9 cellular contexts compared by ENCODE assay signal in the genomic region with DNA sequence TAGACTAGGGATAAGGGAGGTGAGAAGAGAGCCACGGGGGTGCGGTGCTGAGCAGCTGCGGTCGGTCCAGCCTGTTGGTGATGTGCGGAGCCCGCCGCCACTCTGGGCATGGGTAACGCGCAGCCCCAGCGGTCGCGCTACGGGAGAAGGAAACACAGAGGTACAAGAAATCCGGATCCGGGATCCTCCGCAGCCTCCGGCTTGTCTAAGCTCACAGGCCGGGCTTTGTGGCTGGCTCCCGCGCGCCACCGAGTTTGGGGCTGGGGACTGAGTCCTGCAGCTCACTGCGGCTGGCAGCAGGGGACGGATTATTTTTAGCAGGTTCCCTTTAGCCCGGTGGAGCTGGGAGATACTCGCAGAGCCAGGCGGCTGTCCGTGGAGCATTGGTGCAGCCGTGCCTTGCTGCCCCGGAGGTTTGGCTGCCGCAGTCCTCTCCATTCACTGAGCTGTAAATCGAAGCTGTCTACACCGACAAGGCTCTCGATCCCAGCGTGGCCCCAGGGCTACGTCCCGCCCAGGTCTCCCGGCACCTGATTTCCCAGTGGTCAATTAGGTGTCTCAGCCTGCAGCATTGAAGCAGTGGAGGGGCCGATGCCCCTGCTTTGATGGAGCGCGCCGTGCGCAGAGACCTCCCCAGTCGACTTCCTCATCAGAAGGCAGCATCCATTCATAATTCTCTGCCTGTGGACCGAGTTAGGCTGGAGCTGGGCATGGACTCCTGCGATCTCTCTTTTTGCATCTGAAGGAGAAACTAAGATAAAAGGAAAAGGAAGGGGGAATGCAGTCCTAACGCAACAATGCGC.
DNase-seq lines count a peak whose midpoint lies in the region; TF ChIP-seq lines count a peak whose summit lies in the region.
"Had no signal": no experiment of that assay in that cellular context is flagged by ENCODE, and none has a peak within 500 bp of the region (broad histone marks: within the 10 kb centered on the region; RNA-seq: fewer than 3 reads in every experiment).

No MANE protein-coding gene starts in this region.

- no peak overlapping the region for H2BK5ac ChIP-seq in mesenchymal stem cell (ENCODE audit: low read depth, low read length, poor library complexity, severe bottlenecking)

- peak overlapping the region; percentile 79 for H3K4me2 ChIP-seq in mesenchymal stem cell (ENCODE audit: low read length, poor library complexity, severe bottlenecking)

- H3K9me3 ChIP-seq in mesenchymal stem cell (ENCODE audit: control insufficient read depth, low read length) (no peaks in the 10 kb centered on the region), tibial artery (no peaks in the 10 kb centered on the region)

- WGBS in mesenchymal stem cell, result 2% methylated on average over 36 of the region's 48 CpGs

- TF ChIP-seq CTCF in coronary artery (IDR thresholded peaks at IDR 0.05) (no peak), tibial artery (IDR thresholded peaks at IDR 0.05) (no peak)

- H3K79me1 ChIP-seq in mesenchymal stem cell (replicated peaks; ENCODE audit: low read length, poor library complexity, severe bottlenecking), result peaks cover 9% of the 10 kb centered on the region

- peak overlapping the region in 1 of 2 donors; percentile 56 for H3K27ac ChIP-seq in coronary artery
- H3K27ac ChIP-seq in mesenchymal stem cell (ENCODE audit: low read length, poor library complexity, severe bottlenecking), result peak overlapping the region; percentile 26
- no peak overlapping the region for H3K27ac ChIP-seq in tibial artery

- no peak overlapping the region for H2BK12ac ChIP-seq in mesenchymal stem cell (ENCODE audit: low read length in 2 of 2)

- H4K91ac ChIP-seq in mesenchymal stem cell (ENCODE audit: low read length), result no peak overlapping the region

- no peak overlapping the region for H3K23ac ChIP-seq in mesenchymal stem cell (ENCODE audit: low read length in 2 of 2)

- no peak overlapping the region for H2AK5ac ChIP-seq in mesenchymal stem cell (ENCODE audit: low read length, severe bottlenecking)

- H2BK15ac ChIP-seq in mesenchymal stem cell (ENCODE audit: low read depth, poor library complexity, severe bottlenecking), result no peak overlapping the region

- H2AFZ ChIP-seq in mesenchymal stem cell (ENCODE audit: low read depth, low read length), result no peak overlapping the region

- H3K4me1 ChIP-seq in mesenchymal stem cell (ENCODE audit: control insufficient read depth, insufficient read depth, low read depth, low read length), result peaks cover 23% of the 10 kb centered on the region
- H3K4me1 ChIP-seq in tibial artery, result peaks cover 0 to 26% (median 6%) of the 10 kb centered on the region in 4 donors

- peak overlapping the region; percentile 68 for H3K4me3 ChIP-seq in coronary artery
- H3K4me3 ChIP-seq in mesenchymal stem cell (ENCODE audit: insufficient read depth in 1 of 2, low read depth in 1 of 2, low read length in 2 of 2), result peak overlapping the region; percentile 47 to 70
- H3K4me3 ChIP-seq in tibial artery, result peak overlapping the region; percentile 43 to 53

- no peak overlapping the region for H3K18ac ChIP-seq in mesenchymal stem cell (ENCODE audit: low read depth in 1 of 2, low read length in 2 of 2)

- peak; percentile 65 for DNase-seq in activated CD8-positive, alpha-beta memory T cell treated with anti-CD3 and anti-CD28 coated beads for 24 hours
- DNase-seq in activated CD8-positive, alpha-beta memory T cell treated with anti-CD3 and anti-CD28 coated beads, Interleukin-2, amount 50 U/mL, for 4 hours, result no peak
- DNase-seq in coronary artery (ENCODE audit: low spot score), result no peak
- DNase-seq in mesenchymal stem cell, result no peak
- DNase-seq in tibial artery, result no peak
- DNase-seq in NK-92 treated with Interleukin-12 subunit alpha and Interleukin-12 subunit beta, amount 100 ng/mL, for 24 hours (lab: John Stamatoyannopoulos, UW), result no peak
- no peak for DNase-seq in NAMALWA (ENCODE audit: low spot score)
- DNase-seq in EL, result no peak
- DNase-seq: MM.1S had no signal

- H4K8ac ChIP-seq in mesenchymal stem cell (ENCODE audit: low read length), result no peak overlapping the region

- no peak overlapping the region for H3K14ac ChIP-seq in mesenchymal stem cell (ENCODE audit: low read length in 2 of 2)

- no peaks in the 10 kb centered on the region for H3K36me3 ChIP-seq in mesenchymal stem cell (ENCODE audit: control insufficient read depth in 1 of 2, insufficient read depth in 2 of 2, low read depth in 1 of 2, low read length in 2 of 2)
- H3K36me3 ChIP-seq in tibial artery, result no peaks in the 10 kb centered on the region

- no peak overlapping the region for H2BK120ac ChIP-seq in mesenchymal stem cell (ENCODE audit: low read depth, low read length)

- intact Hi-C loops in tibial artery (cut with DNase I; ENCODE audit: low total_unique reads), result no loop called here

- H3K27me3 ChIP-seq in mesenchymal stem cell (ENCODE audit: control insufficient read depth in 1 of 2, insufficient read depth in 1 of 2, low read length in 2 of 2), result peaks cover 0 to 26% of the 10 kb centered on the region in 2 experiments
- H3K27me3 ChIP-seq in tibial artery, result no peaks in the 10 kb centered on the region

- H3K4ac ChIP-seq in mesenchymal stem cell (ENCODE audit: low read depth in 1 of 2, low read length in 2 of 2), result no peak overlapping the region

- H3K9ac ChIP-seq in mesenchymal stem cell (ENCODE audit: low read length), result no peak overlapping the region
